9 cellular contexts compared by ENCODE assay signal in the genomic region with DNA sequence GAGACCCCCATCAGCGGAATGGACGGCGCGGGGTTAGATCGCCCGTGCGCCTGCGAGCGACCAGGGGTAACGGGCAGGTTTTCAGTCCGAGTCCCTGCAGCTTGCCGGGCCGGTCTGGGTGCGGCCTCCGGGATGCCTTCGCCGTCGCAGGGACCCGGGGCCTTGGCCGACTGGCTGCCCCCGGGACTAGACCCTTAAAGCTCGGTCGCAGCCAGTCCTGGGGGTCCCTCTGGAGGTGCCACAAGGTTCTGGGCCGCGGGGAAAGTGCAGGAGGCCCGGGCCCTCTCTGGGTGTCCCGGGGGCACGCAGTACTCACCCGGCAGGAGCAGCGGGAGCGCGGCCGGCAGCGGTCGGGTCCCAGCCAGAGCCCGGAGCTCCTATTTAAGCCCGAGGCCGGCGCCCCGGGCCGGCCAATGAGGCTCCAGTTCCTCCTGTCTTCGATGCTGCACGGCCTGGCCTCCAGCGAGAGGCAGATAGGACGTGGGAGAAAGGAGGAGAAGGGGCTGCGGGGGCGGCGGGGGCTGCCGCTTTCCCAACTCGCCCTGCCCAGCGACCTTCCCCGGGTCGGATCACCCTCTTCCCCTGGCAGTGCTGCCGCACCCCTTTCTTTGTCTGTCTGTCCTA. TPM values are rescaled to one million over a fixed set of nuclear protein-coding genes. Genes with fewer than 3 reads are reported as not detected.
DNase-seq lines count a peak whose midpoint lies in the region; ATAC-seq and TF ChIP-seq lines count a peak whose summit lies in the region.
"Had no signal": no experiment of that assay in that cellular context is flagged by ENCODE, and none has a peak within 500 bp of the region (broad histone marks: within the 10 kb centered on the region; RNA-seq: fewer than 3 reads in every experiment).

A gene (minus strand): TSS at position 356 of the 624 bp plus-strand sequence.

- H3K4me1 ChIP-seq in mucosa of rectum (ENCODE audit: control insufficient read depth in 2 of 2, insufficient read depth in 2 of 2, low read length in 2 of 2) (peaks cover 19 to 26% of the 10 kb centered on the region in 2 donors), uterus (peaks cover 7 to 19% of the 10 kb centered on the region in 2 donors)

- no peak for ATAC-seq in activated naive CD8-positive, alpha-beta T cell treated with anti-CD3 and anti-CD28 coated beads, Interleukin-2, amount 50 U/mL, for 24 hours

- peak in 1 of 2 donors; percentile 52 for TF ChIP-seq POLR2A in uterus (IDR thresholded peaks at IDR 0.05)

- in situ Hi-C loops in G401 (cut with HindIII; ENCODE audit: low sequenced_read_pairs): loop anchor here (5.0 kb wide), 1 partner anchor 70 kb away; no protein-coding TSS in a partner anchor

- H3K9me3 ChIP-seq in mucosa of rectum (ENCODE audit: control insufficient read depth in 2 of 2, low read length in 2 of 2): no peaks in the 10 kb centered on the region
- no peaks in the 10 kb centered on the region for H3K9me3 ChIP-seq in uterus

- peak within 1 kb of the TSS in 1 of 2 donors; percentile 61 for H3K9ac ChIP-seq in mucosa of rectum (ENCODE audit: low read depth in 1 of 2, low read length in 2 of 2)

- DNase-seq in activated naive CD8-positive, alpha-beta T cell treated with anti-CD3 and anti-CD28 coated beads, Interleukin-2, amount 50 U/mL, for 24 hours: no peak
- DNase-seq in epithelial cell of proximal tubule (ENCODE audit: low read depth): no peak
- DNase-seq in uterus: peak; percentile 72 to 75
- DNase-seq in midbrain (lab: John Stamatoyannopoulos, UW): no peak
- DNase-seq in G401 (ENCODE audit: low spot score): no peak
- no peak for DNase-seq in NCI-H524 treated with DMSO at 0.1 percent for 48 hours (lab: John Stamatoyannopoulos, UW)
- DNase-seq: Kasumi-1 had no signal

- H3K36me3 Mint-ChIP-seq in activated naive CD8-positive, alpha-beta T cell: no peaks in the 10 kb centered on the region
- no peaks in the 10 kb centered on the region for H3K36me3 Mint-ChIP-seq in activated naive CD8-positive, alpha-beta T cell treated with anti-CD3 and anti-CD28 coated beads, Interleukin-2, amount 50 U/mL, for 24 hours (ENCODE audit: low read depth)

- TF ChIP-seq CTCF in epithelial cell of proximal tubule (conservative IDR thresholded peaks at IDR 0.05; ENCODE audit: low read depth, low read length) (no peak), uterus (IDR thresholded peaks at IDR 0.05) (peak in 1 of 4 experiments; percentile 5)

- intact Hi-C loops in uterus (cut with DNase I; ENCODE audit: low total_unique reads): no loop called here

- H3K27me3 ChIP-seq in mucosa of rectum (ENCODE audit: control insufficient read depth in 2 of 2, insufficient read depth in 2 of 2, low read length in 2 of 2) (peaks cover 21 to 32% of the 10 kb centered on the region in 2 donors), uterus (no peaks in the 10 kb centered on the region)

- peak within 1 kb of the TSS; percentile 57 for H3K4me3 Mint-ChIP-seq in activated naive CD8-positive, alpha-beta T cell
- no peak within 1 kb of the TSS for H3K4me3 Mint-ChIP-seq in activated naive CD8-positive, alpha-beta T cell treated with anti-CD3 and anti-CD28 coated beads, Interleukin-2, amount 50 U/mL, for 24 hours

- H3K9me3 Mint-ChIP-seq in activated naive CD8-positive, alpha-beta T cell (ENCODE audit: low read depth): no peaks in the 10 kb centered on the region
- H3K9me3 Mint-ChIP-seq in activated naive CD8-positive, alpha-beta T cell treated with anti-CD3 and anti-CD28 coated beads, Interleukin-2, amount 50 U/mL, for 24 hours: no peaks in the 10 kb centered on the region

- H3K27ac Mint-ChIP-seq in activated naive CD8-positive, alpha-beta T cell: no peak within 1 kb of the TSS
- H3K27ac Mint-ChIP-seq in activated naive CD8-positive, alpha-beta T cell treated with anti-CD3 and anti-CD28 coated beads, Interleukin-2, amount 50 U/mL, for 24 hours: no peak within 1 kb of the TSS

- H3K27me3 Mint-ChIP-seq in activated naive CD8-positive, alpha-beta T cell: peaks cover 7% of the 10 kb centered on the region
- peaks cover 27% of the 10 kb centered on the region for H3K27me3 Mint-ChIP-seq in activated naive CD8-positive, alpha-beta T cell treated with anti-CD3 and anti-CD28 coated beads, Interleukin-2, amount 50 U/mL, for 24 hours

- H3K4me1 Mint-ChIP-seq in activated naive CD8-positive, alpha-beta T cell (ENCODE audit: low read depth): peaks cover 14% of the 10 kb centered on the region
- H3K4me1 Mint-ChIP-seq in activated naive CD8-positive, alpha-beta T cell treated with anti-CD3 and anti-CD28 coated beads, Interleukin-2, amount 50 U/mL, for 24 hours: peaks cover 11% of the 10 kb centered on the region

- H3K36me3 ChIP-seq in mucosa of rectum (ENCODE audit: control insufficient read depth in 2 of 2, insufficient read depth in 2 of 2, low read length in 2 of 2) (no peaks in the 10 kb centered on the region), uterus (no peaks in the 10 kb centered on the region)

- H3K27ac ChIP-seq in mucosa of rectum (ENCODE audit: low read depth in 2 of 2, low read length in 2 of 2) (peak within 1 kb of the TSS; percentile 52 to 67), uterus (peak within 1 kb of the TSS; percentile 94 to 96)

- H3K4me3 ChIP-seq in epithelial cell of proximal tubule (ENCODE audit: low read depth, low read length) (peak within 1 kb of the TSS; percentile 76), mucosa of rectum (ENCODE audit: low read length in 2 of 2) (peak within 1 kb of the TSS; percentile 37 to 44), uterus (peak within 1 kb of the TSS; percentile 44 to 51)

RNA-seq across cellular contexts. Expression of the gene that starts here (rescaled TPM):
- total RNA-seq in epithelial cell of proximal tubule: 1.4 and 18.1 TPM in 2 replicates
- 100 to 1,000 TPM in 2 of 4 donors, 10 to 100 TPM in 2; 60.6 to 262 (median 115) TPM for total RNA-seq in uterus
- total RNA-seq in G401 (2014; rRNA removed; shearing (Covaris generic)): 3.2 TPM in 1 of 2 replicates, not detected in the other

Comparison
In these comparisons a context has a peak if more than half of its experiments do, and no peak if none do; other contexts are left out.
1. DNase-seq: peak in uterus (2 of 2); none in activated naive CD8-positive, alpha-beta T cell treated with anti-CD3 and anti-CD28 coated beads, Interleukin-2, amount 50 U/mL, for 24 hours (single experiment), epithelial cell of proximal tubule (single experiment), midbrain (single experiment), G401 (single experiment) and NCI-H524 treated with DMSO at 0.1 percent for 48 hours (single experiment).
2. Peak in every context shown above with its lines, with median percentiles within 50 percentile points of each other: H3K4me3 ChIP-seq.